18 cellular contexts compared by ENCODE assay signal in genomic region chr3:98326945-98327344, GRCh38. TPM values are rescaled to one million over a fixed set of nuclear protein-coding genes. Genes with fewer than 3 reads are reported as not detected.
DNase-seq lines count a peak whose midpoint lies in the region; ATAC-seq and TF ChIP-seq lines count a peak whose summit lies in the region.
"Had no signal": no experiment of that assay in that cellular context is flagged by ENCODE, and none has a peak within 500 bp of the region (broad histone marks: within the 10 kb centered on the region; RNA-seq: fewer than 3 reads in every experiment).

No MANE protein-coding gene starts in this region.

- intact Hi-C loops in tibial artery (cut with DNase I; ENCODE audit: low total_unique reads), result no loop called here

- H3K9me3 ChIP-seq in tibial artery, result no peaks in the 10 kb centered on the region
- H3K9me3 ChIP-seq in HAP-1, result no peaks in the 10 kb centered on the region
- no peaks in the 10 kb centered on the region for H3K9me3 ChIP-seq in MG63
- H3K9me3 ChIP-seq: heart left ventricle had no signal

- H3K4me1 ChIP-seq in tibial artery (peaks cover 0 to 5% (median 0%) of the 10 kb centered on the region in 4 donors), HAP-1 (no peaks in the 10 kb centered on the region)
- H3K4me1 ChIP-seq: heart left ventricle, parathyroid adenoma had no signal

- no peak overlapping the region for H3K27ac ChIP-seq in tibial artery
- H3K27ac ChIP-seq: heart left ventricle, KMS-11, parathyroid adenoma, PC-9 had no signal

- H3K27me3 ChIP-seq in tibial artery (peaks cover 0 to 3% of the 10 kb centered on the region in 2 donors), HAP-1 (ENCODE audit: low read depth) (peaks cover 8% of the 10 kb centered on the region), MG63 (peaks cover 16% of the 10 kb centered on the region)

- TF ChIP-seq CTCF in GM13976 (IDR thresholded peaks at IDR 0.05; ENCODE audit: borderline replicate concordance, control extremely low read depth, extremely low read depth, insufficient read depth, missing control alignments) (no peak), tibial artery (IDR thresholded peaks at IDR 0.05) (no peak)

- no peaks in the 10 kb centered on the region for H3K36me3 ChIP-seq in tibial artery
- H3K36me3 ChIP-seq in HAP-1 (replicated peaks), result no peaks in the 10 kb centered on the region
- H3K36me3 ChIP-seq in MG63, result no peaks in the 10 kb centered on the region
- H3K36me3 ChIP-seq: heart left ventricle had no signal

- DNase-seq in GM13976 (ENCODE audit: low spot score), result peak; percentile 6
- no peak for DNase-seq in tibial artery
- DNase-seq in HAP-1 (ENCODE audit: low spot score in 2 of 2), result no peak
- DNase-seq in MG63, result no peak
- DNase-seq in NCI-H187 treated with DMSO at 0.1 percent for 48 hours (lab: John Stamatoyannopoulos, UW), result no peak
- DNase-seq: activated T-cell treated with anti-CD3 and anti-CD28 coated beads for 4 hours; effector memory CD8-positive, alpha-beta T cell; heart left ventricle; PC-9; substantia nigra; T1000 had no signal

- in situ Hi-C loops in GM13976 (cut with MboI; ENCODE audit: low sequenced_read_pairs, unreplicated experiment), result loop anchor here (25.0 kb wide), 2 partner anchors 485 to 540 kb away; no protein-coding TSS in a partner anchor
- in situ Hi-C loops in HAP-1 (cut with MboI; ENCODE audit: low sequenced_read_pairs), result loop anchor here (5.0 to 25.0 kb wide), 2 partner anchors 285 to 540 kb away; no protein-coding TSS in a partner anchor

- H3K4me3 ChIP-seq in tibial artery (no peak overlapping the region), HAP-1 (no peak overlapping the region), MG63 (no peak overlapping the region)
- H3K4me3 ChIP-seq: heart left ventricle, PC-9 had no signal

- peak; percentile 61 for ATAC-seq in GM19351 (IDR thresholded peaks at IDR 0.05; ENCODE audit: unreplicated experiment)
- ATAC-seq in HG02852 (IDR thresholded peaks at IDR 0.05; ENCODE audit: unreplicated experiment), result peak; percentile 64
- peak; percentile 50 for ATAC-seq in HG03558 (IDR thresholded peaks at IDR 0.05; ENCODE audit: extremely low read depth, unreplicated experiment)
- ATAC-seq: effector memory CD8-positive, alpha-beta T cell; heart left ventricle had no signal

RNA-seq across cellular contexts. Expression of gene OR5K4, which starts 26.7 kb away (rescaled TPM):
- total RNA-seq in MG63 (2014; rRNA removed; shearing (Covaris generic); ENCODE audit: low replicate concordance), result not detected in 2 replicates
- total RNA-seq: astrocyte, heart left ventricle, lung microvascular endothelial cell, PC-9 had no signal

RNA-seq across cellular contexts. Expression of gene OR5H2, which starts 44.6 kb away (rescaled TPM):
- total RNA-seq in MG63 (2014; rRNA removed; shearing (Covaris generic); ENCODE audit: low replicate concordance), result not detected in 2 replicates
- total RNA-seq: astrocyte, heart left ventricle, lung microvascular endothelial cell, PC-9 had no signal
